In the genomic region with DNA sequence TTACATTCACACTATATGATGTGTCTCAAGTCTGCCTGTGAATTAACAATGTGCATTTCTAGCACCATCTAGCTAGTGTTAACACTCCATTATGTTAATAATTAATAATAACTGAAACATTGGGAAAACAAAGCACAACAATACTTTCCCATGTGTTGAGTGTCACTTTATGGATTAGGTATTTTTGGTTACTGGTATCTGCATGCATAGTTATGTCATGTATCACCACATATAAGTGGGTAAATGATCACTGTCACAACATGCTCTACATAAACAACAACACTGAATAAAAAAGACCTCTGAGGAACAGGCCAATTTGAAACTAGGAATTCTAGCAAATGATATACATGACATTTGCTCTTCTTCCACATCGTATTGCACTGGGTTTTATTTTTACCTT, we compare ENCODE assay signal across 18 cellular contexts.
A peak's percentile ranks its signal among the peaks of the same experiment; 100 is the strongest.
DNase-seq lines count a peak whose midpoint lies in the region; ATAC-seq and TF ChIP-seq lines count a peak whose summit lies in the region.
"Had no signal": no experiment of that assay in that cellular context is flagged by ENCODE, and none has a peak within 500 bp of the region (broad histone marks: within the 10 kb centered on the region; RNA-seq: fewer than 3 reads in every experiment).

No MANE protein-coding gene starts in this region.

- no peak overlapping the region for H3K27ac ChIP-seq in foreskin keratinocyte
- H3K27ac ChIP-seq: 22Rv1, A549, BLaER1 had no signal

- intact Hi-C loops in left ventricle myocardium superior (cut with micrococcal nuclease): no loop called here
- intact Hi-C loops in left cardiac atrium (cut with DNase I): no loop called here
- intact Hi-C loops in activated CD4-positive, alpha-beta T cell treated with anti-CD3 and anti-CD28 coated beads for 36 hours (cut with DNase I, micrococcal nuclease): no loop called here

- no peak for DNase-seq in left ventricle myocardium superior
- DNase-seq in left cardiac atrium: no peak
- DNase-seq in foreskin keratinocyte: no peak
- DNase-seq in osteocyte (ENCODE audit: extremely low spot score, unreplicated experiment): no peak
- no peak for DNase-seq in omental fat pad (ENCODE audit: low spot score)
- DNase-seq in activated CD4-positive, alpha-beta T cell treated with anti-CD3 and anti-CD28 coated beads for 36 hours: no peak
- DNase-seq: Calu3; CD4-positive, alpha-beta memory T cell; DMS79 treated with DMSO at 0.1 percent for 48 hours; EL; HCEC 1CT had no signal

- no peaks in the 10 kb centered on the region for H3K27me3 Mint-ChIP-seq in osteocyte (ENCODE audit: unreplicated experiment)
- no peaks in the 10 kb centered on the region for H3K27me3 Mint-ChIP-seq in activated CD4-positive, alpha-beta T cell treated with anti-CD3 and anti-CD28 coated beads for 36 hours
- H3K27me3 Mint-ChIP-seq: CD4-positive, alpha-beta memory T cell had no signal

- CTCF ChIA-PET in activated CD4-positive, alpha-beta T cell treated with anti-CD3 and anti-CD28 coated beads for 36 hours (lab: Charles Lee): interaction anchor here (0.9 kb wide), 1 partner anchor 20 kb away, joined by 3 read pairs; no protein-coding TSS in a partner anchor

- peaks cover 9% of the 10 kb centered on the region for H3K4me1 Mint-ChIP-seq in osteocyte (ENCODE audit: unreplicated experiment)
- peaks cover 6% of the 10 kb centered on the region for H3K4me1 Mint-ChIP-seq in activated CD4-positive, alpha-beta T cell treated with anti-CD3 and anti-CD28 coated beads for 36 hours
- H3K4me1 Mint-ChIP-seq: GM23338 had no signal

- H3K27me3 ChIP-seq in foreskin keratinocyte: no peaks in the 10 kb centered on the region
- H3K27me3 ChIP-seq: BLaER1 had no signal

- H3K27ac Mint-ChIP-seq in osteocyte (ENCODE audit: unreplicated experiment): peak overlapping the region; percentile 17
- no peak overlapping the region for H3K27ac Mint-ChIP-seq in activated CD4-positive, alpha-beta T cell treated with anti-CD3 and anti-CD28 coated beads for 36 hours
- H3K27ac Mint-ChIP-seq: CD14-positive monocyte, GM23338 had no signal

- no peaks in the 10 kb centered on the region for H3K4me1 ChIP-seq in foreskin keratinocyte

- TF ChIP-seq CTCF in foreskin keratinocyte (conservative IDR thresholded peaks at IDR 0.05) (no peak), osteocyte (IDR thresholded peaks at IDR 0.05) (no peak), omental fat pad (IDR thresholded peaks at IDR 0.05) (no peak)

- ATAC-seq in left ventricle myocardium superior: peak; percentile 13
- ATAC-seq in left cardiac atrium: no peak
- peak; percentile 16 for ATAC-seq in foreskin keratinocyte
- no peak for ATAC-seq in omental fat pad (ENCODE audit: low FRiP score)
- ATAC-seq in GM19463 (IDR thresholded peaks at IDR 0.05; ENCODE audit: unreplicated experiment): no peak
- no peak for ATAC-seq in activated CD4-positive, alpha-beta T cell treated with anti-CD3 and anti-CD28 coated beads for 36 hours
- ATAC-seq: A549, GM12878, GM23338 had no signal

- POLR2A ChIA-PET in activated CD4-positive, alpha-beta T cell treated with anti-CD3 and anti-CD28 coated beads for 36 hours (lab: Charles Lee): no interaction called here

- H3K9me3 Mint-ChIP-seq in osteocyte (ENCODE audit: unreplicated experiment): no peaks in the 10 kb centered on the region
- H3K9me3 Mint-ChIP-seq in activated CD4-positive, alpha-beta T cell treated with anti-CD3 and anti-CD28 coated beads for 36 hours (ENCODE audit: low read depth): no peaks in the 10 kb centered on the region
- H3K9me3 Mint-ChIP-seq: CD14-positive monocyte; CD4-positive, alpha-beta memory T cell; GM23338 had no signal

- no peak overlapping the region for H3K4me3 Mint-ChIP-seq in osteocyte (ENCODE audit: unreplicated experiment)
- H3K4me3 Mint-ChIP-seq in activated CD4-positive, alpha-beta T cell treated with anti-CD3 and anti-CD28 coated beads for 36 hours: no peak overlapping the region
- H3K4me3 Mint-ChIP-seq: CD14-positive monocyte; CD4-positive, alpha-beta memory T cell; GM23338 had no signal

- peaks cover 39% of the 10 kb centered on the region for H3K36me3 Mint-ChIP-seq in osteocyte (ENCODE audit: unreplicated experiment)
- peaks cover 17% of the 10 kb centered on the region for H3K36me3 Mint-ChIP-seq in activated CD4-positive, alpha-beta T cell treated with anti-CD3 and anti-CD28 coated beads for 36 hours (ENCODE audit: low read depth)

Comparison
In these comparisons a context has a peak if more than half of its experiments do, and no peak if none do; other contexts are left out.
1. ATAC-seq: peak in left ventricle myocardium superior (single experiment) and foreskin keratinocyte (single experiment); none in left cardiac atrium (0 of 2), omental fat pad (single experiment), GM19463 (single experiment) and activated CD4-positive, alpha-beta T cell treated with anti-CD3 and anti-CD28 coated beads for 36 hours (single experiment).